19 cellular contexts compared by ENCODE assay signal in genomic region chr2:128300621-128301020, GRCh38. TPM values are rescaled to one million over a fixed set of nuclear protein-coding genes. Genes with fewer than 3 reads are reported as not detected.
DNase-seq lines count a peak whose midpoint lies in the region; ATAC-seq, FAIRE-seq and TF ChIP-seq lines count a peak whose summit lies in the region.
"Had no signal": no experiment of that assay in that cellular context is flagged by ENCODE, and none has a peak within 500 bp of the region (broad histone marks: within the 10 kb centered on the region; RNA-seq: fewer than 3 reads in every experiment).

No MANE protein-coding gene starts in this region.

- H3K79me2 ChIP-seq in ACC112 (ENCODE audit: control insufficient read depth, insufficient read depth, low read length, unreplicated experiment) (peaks cover 6% of the 10 kb centered on the region), astrocyte (ENCODE audit: insufficient read depth, low read length) (peaks cover 75% of the 10 kb centered on the region)

- peak overlapping the region; percentile 88 for H3K27ac ChIP-seq in ACC112 (ENCODE audit: low read depth, low read length)
- no peak overlapping the region for H3K27ac ChIP-seq in HEK293 (ENCODE audit: extremely low read depth, low read depth, low read length)
- peak overlapping the region; percentile 86 for H3K27ac ChIP-seq in astrocyte (ENCODE audit: low read depth, low read length)
- H3K27ac ChIP-seq: HL-60, thyroid gland had no signal

- H3K4me1 Mint-ChIP-seq in astrocyte (ENCODE audit: low read depth, unreplicated experiment) (peaks cover 19% of the 10 kb centered on the region), neural crest cell (peaks cover 11% of the 10 kb centered on the region)

- POLR2A ChIA-PET in HEK293 (lab: Yijun Ruan, JAX): no interaction called here

- H3K4me1 ChIP-seq in ACC112 (ENCODE audit: control insufficient read depth, insufficient read depth, low read length, unreplicated experiment): peaks cover 31% of the 10 kb centered on the region
- H3K4me1 ChIP-seq in HEK293 (ENCODE audit: control insufficient read depth, insufficient read depth, low read length): peaks cover 10% of the 10 kb centered on the region
- peaks cover 32% of the 10 kb centered on the region for H3K4me1 ChIP-seq in astrocyte (ENCODE audit: insufficient read depth, low read length)

- H3K36me3 Mint-ChIP-seq in astrocyte (ENCODE audit: low read depth, unreplicated experiment) (peaks cover 2% of the 10 kb centered on the region), neural crest cell (ENCODE audit: low read depth) (peaks cover 5% of the 10 kb centered on the region)

- no peaks in the 10 kb centered on the region for H3K27me3 ChIP-seq in ACC112 (ENCODE audit: insufficient read depth, low read length)
- H3K27me3 ChIP-seq in astrocyte (ENCODE audit: insufficient read depth, low read length): no peaks in the 10 kb centered on the region
- H3K27me3 ChIP-seq: thyroid gland had no signal

- H3K9me3 ChIP-seq in HEK293 (ENCODE audit: control insufficient read depth, insufficient read depth, low read depth, low read length) (no peaks in the 10 kb centered on the region), astrocyte (ENCODE audit: insufficient read depth, low read depth, low read length) (no peaks in the 10 kb centered on the region)
- H3K9me3 ChIP-seq: thyroid gland had no signal

- H3K27me3 Mint-ChIP-seq in astrocyte (ENCODE audit: low read depth, unreplicated experiment) (no peaks in the 10 kb centered on the region), neural crest cell (ENCODE audit: low read depth) (no peaks in the 10 kb centered on the region)
- H3K27me3 Mint-ChIP-seq: activated naive CD4-positive, alpha-beta T cell treated with anti-CD3 and anti-CD28 coated beads, Interleukin-2, amount 50 U/mL, for 24 hours; central memory CD8-positive, alpha-beta T cell had no signal

- no peak for FAIRE-seq in astrocyte (lab: Jason Lieb, UNC)
- FAIRE-seq: D721Med, GM18507, GM19239 had no signal

- TF ChIP-seq CTCF in HEK293 (tag by site-specific recombination; IDR thresholded peaks at IDR 0.05): no peak
- no peak for TF ChIP-seq CTCF in astrocyte (IDR thresholded peaks at IDR 0.05; ENCODE audit: insufficient read depth, low read depth, low read length)
- TF ChIP-seq CTCF in neural crest cell (conservative IDR thresholded peaks at IDR 0.05): no peak

- H3K9me3 Mint-ChIP-seq in astrocyte (ENCODE audit: unreplicated experiment) (peaks cover 4% of the 10 kb centered on the region), neural crest cell (no peaks in the 10 kb centered on the region)
- H3K9me3 Mint-ChIP-seq: activated naive CD4-positive, alpha-beta T cell treated with anti-CD3 and anti-CD28 coated beads, Interleukin-2, amount 50 U/mL, for 24 hours; T-helper 2 cell treated with Interferon-gamma antibody and Interleukin-4, amounts not matched to agents 5 μg/mL and 100 μg/mL, for 36 hours had no signal

- CTCF ChIA-PET in HEK293 (lab: Yijun Ruan, JAX): no interaction called here

- no peaks in the 10 kb centered on the region for H3K36me3 ChIP-seq in ACC112 (ENCODE audit: insufficient read depth, low read length)
- peaks cover 0 to 7% of the 10 kb centered on the region in 2 experiments; a peak in 1 of 3 replicates for H3K36me3 ChIP-seq in HEK293 (ENCODE audit: control insufficient read depth in 2 of 2, insufficient read depth in 1 of 2, low read length in 2 of 2)
- H3K36me3 ChIP-seq in astrocyte (ENCODE audit: insufficient read depth, low read length): no peaks in the 10 kb centered on the region
- H3K36me3 ChIP-seq: thyroid gland had no signal

- H3K27ac Mint-ChIP-seq in astrocyte (ENCODE audit: unreplicated experiment) (peak overlapping the region; percentile 53), neural crest cell (ENCODE audit: unreplicated experiment) (peak overlapping the region; percentile 43)
- H3K27ac Mint-ChIP-seq: activated naive CD4-positive, alpha-beta T cell treated with anti-CD3 and anti-CD28 coated beads, Interleukin-2, amount 50 U/mL, for 24 hours; T-helper 2 cell treated with Interferon-gamma antibody and Interleukin-4, amounts not matched to agents 5 μg/mL and 100 μg/mL, for 36 hours had no signal

- ATAC-seq in HG02763 (IDR thresholded peaks at IDR 0.05; ENCODE audit: unreplicated experiment): no peak

- H4K20me1 ChIP-seq in astrocyte (ENCODE audit: insufficient read depth, low read length): peaks cover 66% of the 10 kb centered on the region

- DNase-seq in astrocyte (ENCODE audit: low read depth) (no peak), neural crest cell (ENCODE audit: low read depth, low spot score) (no peak), erythroblast (lab: John Stamatoyannopoulos, UW) (no peak)
- DNase-seq in activated CD8-positive, alpha-beta memory T cell treated with anti-CD3 and anti-CD28 coated beads, Interleukin-2, amount 50 U/mL, for 4 hours: no peak
- no peak for DNase-seq in stimulated activated CD4-positive, alpha-beta T cell treated with anti-CD3 and anti-CD28 coated beads, Interleukin-15, amount 100 ng/mL, for 24 hours
- DNase-seq: activated CD4-positive, alpha-beta T cell treated with anti-CD3 and anti-CD28 coated beads for 4 hours; Karpas-422; NCI-H1436; thyroid gland had no signal

- H3K9ac ChIP-seq in astrocyte (ENCODE audit: low read length): peak overlapping the region; percentile 73

- no peak overlapping the region for H3K4me3 ChIP-seq in ACC112 (ENCODE audit: low read depth, low read length)
- no peak overlapping the region for H3K4me3 ChIP-seq in HEK293 (ENCODE audit: low read depth, low read length)
- H3K4me3 ChIP-seq in astrocyte (ENCODE audit: insufficient read depth, low read depth, low read length): no peak overlapping the region
- H3K4me3 ChIP-seq: thyroid gland had no signal

- no peak overlapping the region for H2AFZ ChIP-seq in ACC112 (ENCODE audit: low read length, unreplicated experiment)
- H2AFZ ChIP-seq in astrocyte (ENCODE audit: low read depth, low read length): no peak overlapping the region

- TF ChIP-seq POLR2A in erythroblast (IDR thresholded peaks at IDR 0.05; ENCODE audit: low read length): no peak

- peak overlapping the region; percentile 75 for H3K4me2 ChIP-seq in astrocyte (ENCODE audit: low read length)

- no peak overlapping the region for H3K4me3 Mint-ChIP-seq in astrocyte (ENCODE audit: unreplicated experiment)
- H3K4me3 Mint-ChIP-seq in neural crest cell: no peak overlapping the region
- H3K4me3 Mint-ChIP-seq: activated naive CD4-positive, alpha-beta T cell treated with anti-CD3 and anti-CD28 coated beads, Interleukin-2, amount 50 U/mL, for 24 hours; central memory CD8-positive, alpha-beta T cell; T-helper 2 cell treated with Interferon-gamma antibody and Interleukin-4, amounts not matched to agents 5 μg/mL and 100 μg/mL, for 36 hours had no signal

TF ChIP-seq in HEK293, 187 proteins besides CTCF, POLR2A, EP300 and RAD21:
- TF ChIP-seq KLF1 (tag by site-specific recombination; IDR thresholded peaks at IDR 0.05) (0 out of 2 replicates have a peak, but pooled peaks have one; percentile 16), ZNF76 (tag by site-specific recombination; IDR thresholded peaks at IDR 0.05; ENCODE audit: borderline replicate concordance, low read depth) (no peak), ZNF114 (tag by site-specific recombination; IDR thresholded peaks at IDR 0.05) (no peak), ZNF521 (tag by site-specific recombination; IDR thresholded peaks at IDR 0.05) (no peak), ZBTB8A (tag by site-specific recombination; IDR thresholded peaks at IDR 0.05) (no peak), ZNF677 (tag by site-specific recombination; IDR thresholded peaks at IDR 0.05) (no peak)

RNA-seq across cellular contexts. Expression of gene HS6ST1, which starts 18.0 kb away (rescaled TPM):
- total RNA-seq in astrocyte (20.5 and 20.9 TPM in 2 replicates), neural crest cell (39.8 and 40.3 TPM in 2 replicates)
